Comparison of ENCODE assay signal across 10 cellular contexts in the genomic region with DNA sequence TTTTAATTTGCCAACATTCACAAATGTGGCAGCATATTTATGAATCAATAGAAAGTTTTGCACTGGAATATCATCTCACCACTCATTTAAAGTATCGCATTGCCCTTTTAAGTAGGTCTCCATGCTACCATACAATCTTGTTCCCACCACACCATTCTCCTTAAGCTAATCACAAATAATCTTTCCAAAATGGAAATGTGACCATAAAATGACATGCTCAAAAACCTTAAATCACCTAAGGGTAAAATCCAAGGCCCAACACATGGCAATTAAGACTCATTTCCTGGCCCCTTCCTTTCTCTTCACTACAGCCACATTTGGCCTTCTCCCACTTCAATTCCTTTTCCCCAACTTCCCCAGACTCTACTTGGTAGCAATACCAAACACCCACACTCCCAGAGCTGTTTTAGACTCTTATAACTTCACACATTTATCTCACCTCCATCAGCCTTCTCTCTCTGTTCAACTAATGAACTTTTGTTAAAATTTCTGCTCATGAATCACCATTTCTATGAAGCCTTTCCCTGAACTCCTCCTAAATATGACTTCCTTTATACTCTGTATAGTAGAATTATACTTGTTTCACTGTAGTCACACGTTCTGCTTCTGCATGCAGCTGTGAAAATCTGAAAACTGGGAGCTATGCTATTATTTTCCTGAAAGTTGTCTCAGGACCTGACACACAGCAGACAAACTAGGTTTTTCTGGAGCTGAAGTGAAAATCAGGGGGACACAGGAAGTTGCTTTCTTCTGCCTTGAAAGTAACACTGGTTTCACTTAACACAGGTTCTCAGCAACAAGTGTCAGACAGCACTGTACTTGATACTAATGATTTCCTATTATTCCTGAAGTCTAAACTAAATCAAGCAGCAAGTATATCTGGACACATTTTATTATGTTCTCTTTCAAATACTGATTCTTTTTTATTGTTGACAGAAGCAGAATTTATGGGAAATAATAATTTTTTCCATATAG.
DNase-seq lines count a peak whose midpoint lies in the region; ATAC-seq and TF ChIP-seq lines count a peak whose summit lies in the region.
"Had no signal": no experiment of that assay in that cellular context is flagged by ENCODE, and none has a peak within 500 bp of the region (broad histone marks: within the 10 kb centered on the region; RNA-seq: fewer than 3 reads in every experiment).

No MANE protein-coding gene starts in this region.

- peak; percentile 70 for ATAC-seq in DND-41 (ENCODE audit: insufficient read depth, low read depth)
- peak; percentile 68 for ATAC-seq in GM19438 (IDR thresholded peaks at IDR 0.05; ENCODE audit: low read depth, unreplicated experiment)
- ATAC-seq in HG03064 (IDR thresholded peaks at IDR 0.05; ENCODE audit: low read depth, unreplicated experiment) = peak; percentile 60

- no peaks in the 10 kb centered on the region for H3F3A ChIP-seq in neural progenitor cell (ENCODE audit: low read depth)

- H3K36me3 ChIP-seq in DND-41 (ENCODE audit: insufficient read depth, low read length) (no peaks in the 10 kb centered on the region), thyroid gland (no peaks in the 10 kb centered on the region), neural progenitor cell (no peaks in the 10 kb centered on the region), WERI-Rb-1 (no peaks in the 10 kb centered on the region)
- H3K36me3 ChIP-seq: colonic mucosa had no signal

- H3K36me3 Mint-ChIP-seq in activated CD4-positive, alpha-beta memory T cell treated with anti-CD3 and anti-CD28 coated beads for 36 hours = no peaks in the 10 kb centered on the region
- peaks cover under 1% of the 10 kb centered on the region for H3K36me3 Mint-ChIP-seq in neural progenitor cell

- H2AFZ ChIP-seq in DND-41 (ENCODE audit: low read depth, low read length) = peak overlapping the region; percentile 55
- no peak overlapping the region for H2AFZ ChIP-seq in neural progenitor cell (replicated peaks)

- TF ChIP-seq CTCF in DND-41 (IDR thresholded peaks at IDR 0.05; ENCODE audit: borderline replicate concordance, extremely low read depth, low read length, poor library complexity, severe bottlenecking) (no peak), thyroid gland (IDR thresholded peaks at IDR 0.05) (no peak), neural progenitor cell (IDR thresholded peaks at IDR 0.05) (no peak), WERI-Rb-1 (IDR thresholded peaks at IDR 0.05; ENCODE audit: low read depth, low read length) (no peak)

- peaks cover 35% of the 10 kb centered on the region for H3K4me1 Mint-ChIP-seq in activated CD4-positive, alpha-beta memory T cell treated with anti-CD3 and anti-CD28 coated beads for 36 hours (ENCODE audit: low read depth)
- H3K4me1 Mint-ChIP-seq in neural progenitor cell = peaks cover 5% of the 10 kb centered on the region

- H3K9me3 Mint-ChIP-seq in activated CD4-positive, alpha-beta memory T cell treated with anti-CD3 and anti-CD28 coated beads for 36 hours = no peaks in the 10 kb centered on the region
- no peaks in the 10 kb centered on the region for H3K9me3 Mint-ChIP-seq in neural progenitor cell

- intact Hi-C loops in activated CD4-positive, alpha-beta memory T cell treated with anti-CD3 and anti-CD28 coated beads for 36 hours (cut with micrococcal nuclease) = no loop called here
- intact Hi-C loops in thyroid gland (cut with DNase I) = no loop called here

- no peaks in the 10 kb centered on the region for H3K27me3 Mint-ChIP-seq in activated CD4-positive, alpha-beta memory T cell treated with anti-CD3 and anti-CD28 coated beads for 36 hours
- H3K27me3 Mint-ChIP-seq in neural progenitor cell (ENCODE audit: insufficient read depth, low read depth) = no peaks in the 10 kb centered on the region

- no peaks in the 10 kb centered on the region for H3K9me3 ChIP-seq in DND-41 (ENCODE audit: insufficient read depth, low read length, severe bottlenecking)
- H3K9me3 ChIP-seq in thyroid gland = no peaks in the 10 kb centered on the region
- H3K9me3 ChIP-seq in neural progenitor cell (ENCODE audit: low read depth) = no peaks in the 10 kb centered on the region
- no peaks in the 10 kb centered on the region for H3K9me3 ChIP-seq in WERI-Rb-1 (ENCODE audit: severe bottlenecking)
- H3K9me3 ChIP-seq: colonic mucosa had no signal

- no peak for TF ChIP-seq POLR2A in thyroid gland (IDR thresholded peaks at IDR 0.05)

- peak overlapping the region; percentile 1 for H3K4me3 Mint-ChIP-seq in activated CD4-positive, alpha-beta memory T cell treated with anti-CD3 and anti-CD28 coated beads for 36 hours
- no peak overlapping the region for H3K4me3 Mint-ChIP-seq in neural progenitor cell

- H3K27ac Mint-ChIP-seq in activated CD4-positive, alpha-beta memory T cell treated with anti-CD3 and anti-CD28 coated beads for 36 hours = peak overlapping the region; percentile 86
- no peak overlapping the region for H3K27ac Mint-ChIP-seq in neural progenitor cell

- DNase-seq in DND-41 (no peak), thyroid gland (no peak), neural progenitor cell (ENCODE audit: low spot score) (no peak), WERI-Rb-1 (no peak), DMS 273 (lab: John Stamatoyannopoulos, UW; ENCODE audit: unreplicated experiment) (no peak)
- no peak for DNase-seq in activated CD4-positive, alpha-beta memory T cell treated with anti-CD3 and anti-CD28 coated beads for 36 hours
- DNase-seq: activated CD4-positive, alpha-beta T cell treated with anti-CD3 and anti-CD28 coated beads for 4 hours; colonic mucosa had no signal

- H3K4me1 ChIP-seq in DND-41 (ENCODE audit: insufficient read depth, low read length) (peaks cover 10% of the 10 kb centered on the region), thyroid gland (peaks cover 4 to 8% of the 10 kb centered on the region in 2 donors), neural progenitor cell (peaks cover 4% of the 10 kb centered on the region)
- H3K4me1 ChIP-seq: colonic mucosa had no signal

- 83 to 86% methylated on average over 2 of the region's 2 CpGs for WGBS in thyroid gland, 2 donors

- no peaks in the 10 kb centered on the region for H3K27me3 ChIP-seq in DND-41 (ENCODE audit: insufficient read depth, low read length, poor library complexity)
- no peaks in the 10 kb centered on the region for H3K27me3 ChIP-seq in thyroid gland
- H3K27me3 ChIP-seq in neural progenitor cell = no peaks in the 10 kb centered on the region
- H3K27me3 ChIP-seq in WERI-Rb-1 (ENCODE audit: insufficient read depth, low read depth, severe bottlenecking) = no peaks in the 10 kb centered on the region
- H3K27me3 ChIP-seq: colonic mucosa had no signal

- CTCF ChIA-PET in activated CD4-positive, alpha-beta memory T cell treated with anti-CD3 and anti-CD28 coated beads for 36 hours (lab: Charles Lee) = no interaction called here

- H3K9ac ChIP-seq in DND-41 (ENCODE audit: low read depth, low read length) = no peak overlapping the region
- no peak overlapping the region for H3K9ac ChIP-seq in neural progenitor cell

- H4K20me1 ChIP-seq in DND-41 (ENCODE audit: insufficient read depth, low read length) (no peaks in the 10 kb centered on the region), neural progenitor cell (ENCODE audit: low read depth) (no peaks in the 10 kb centered on the region)

- H3K4me2 ChIP-seq in DND-41 (ENCODE audit: insufficient read depth, low read length) (peak overlapping the region; percentile 9; the same call in 1 of the 2 replicates), neural progenitor cell (no peak overlapping the region)

- H3K79me2 ChIP-seq in DND-41 (ENCODE audit: insufficient read depth, low read length) (no peaks in the 10 kb centered on the region), neural progenitor cell (ENCODE audit: low read depth) (no peaks in the 10 kb centered on the region)

- H3K27ac ChIP-seq in DND-41 (ENCODE audit: low read length) (0 out of 2 replicates have a peak overlapping the region, but pooled peaks have one; percentile 36), thyroid gland (no peak overlapping the region), neural progenitor cell (no peak overlapping the region), WERI-Rb-1 (no peak overlapping the region)
- H3K27ac ChIP-seq: colonic mucosa had no signal

- H3K4me3 ChIP-seq in DND-41 (ENCODE audit: low read depth in 1 of 2, low read length in 2 of 2) (no peak overlapping the region), thyroid gland (replicated peaks in 1 of 3) (no peak overlapping the region), neural progenitor cell (no peak overlapping the region), WERI-Rb-1 (ENCODE audit: low read depth, low read length) (no peak overlapping the region)
- H3K4me3 ChIP-seq: colonic mucosa had no signal

- POLR2A ChIA-PET in activated CD4-positive, alpha-beta memory T cell treated with anti-CD3 and anti-CD28 coated beads for 36 hours (lab: Charles Lee) = interaction anchor here (0.7 to 1.4 kb wide), 3 partner anchors 17 to 294 kb away, joined by 3 to 6 read pairs (median 3); no protein-coding TSS in a partner anchor
